18 cellular contexts compared by ENCODE assay signal in genomic region chr4:6197433-6198174, GRCh38. TPM values are rescaled to one million over a fixed set of nuclear protein-coding genes. Genes with fewer than 3 reads are reported as not detected.
DNase-seq lines count a peak whose midpoint lies in the region; ATAC-seq and TF ChIP-seq lines count a peak whose summit lies in the region.
"Had no signal": no experiment of that assay in that cellular context is flagged by ENCODE, and none has a peak within 500 bp of the region (broad histone marks: within the 10 kb centered on the region; RNA-seq: fewer than 3 reads in every experiment).

No MANE protein-coding gene starts in this region.

- DNase-seq in activated naive CD4-positive, alpha-beta T cell treated with anti-CD3 and anti-CD28 coated beads, Interleukin-2, amount 10 ng/mL, durations not matched to agents 7 days and 5 days = peak; percentile 11
- no peak for DNase-seq in activated naive CD4-positive, alpha-beta T cell (lab: John Stamatoyannopoulos, UW)
- DNase-seq in activated CD8-positive, alpha-beta T cell treated with anti-CD3 and anti-CD28 coated beads for 36 hours = no peak
- DNase-seq in left lobe of liver (ENCODE audit: low spot score) (peak; percentile 32), glutamatergic neuron (no peak), GOT3 (lab: John Stamatoyannopoulos, UW) (no peak)
- no peak for DNase-seq in stimulated activated naive CD8-positive, alpha-beta T cell treated with anti-CD3 and anti-CD28 coated beads, Interleukin-15, amount 100 ng/mL, for 72 hours
- DNase-seq: dorsolateral prefrontal cortex, HCEC 1CT, mammary epithelial cell, NCI-H146, NCI-H226, right lobe of liver, SJCRH30, testis had no signal

- intact Hi-C loops in activated CD8-positive, alpha-beta T cell treated with anti-CD3 and anti-CD28 coated beads for 36 hours (cut with micrococcal nuclease) = no loop called here

- ATAC-seq in activated CD8-positive, alpha-beta T cell treated with anti-CD3 and anti-CD28 coated beads for 36 hours = no peak
- ATAC-seq in left lobe of liver (no peak), SK-N-SH treated with all-trans-retinoic acid at 6 μM for 48 hours (no peak)
- ATAC-seq in stimulated activated naive CD8-positive, alpha-beta T cell treated with anti-CD3 and anti-CD28 coated beads, Interleukin-15, amount 100 ng/mL, for 72 hours = no peak
- ATAC-seq: esophagus mucosa, right lobe of liver had no signal

- peaks cover 65% of the 10 kb centered on the region for H3K27me3 Mint-ChIP-seq in activated naive CD4-positive, alpha-beta T cell treated with anti-CD3 and anti-CD28 coated beads, Interleukin-2, amount 10 ng/mL, durations not matched to agents 7 days and 5 days
- H3K27me3 Mint-ChIP-seq in activated CD8-positive, alpha-beta T cell treated with anti-CD3 and anti-CD28 coated beads for 36 hours = peaks cover 42% of the 10 kb centered on the region
- peaks cover 84% of the 10 kb centered on the region for H3K27me3 Mint-ChIP-seq in stimulated activated naive CD8-positive, alpha-beta T cell treated with anti-CD3 and anti-CD28 coated beads, Interleukin-15, amount 100 ng/mL, for 72 hours
- peaks cover 13% of the 10 kb centered on the region for H3K27me3 Mint-ChIP-seq in glutamatergic neuron (ENCODE audit: unreplicated experiment)

- H3K36me3 Mint-ChIP-seq in activated naive CD4-positive, alpha-beta T cell treated with anti-CD3 and anti-CD28 coated beads, Interleukin-2, amount 10 ng/mL, durations not matched to agents 7 days and 5 days = peaks cover 2% of the 10 kb centered on the region
- peaks cover 12% of the 10 kb centered on the region for H3K36me3 Mint-ChIP-seq in activated CD8-positive, alpha-beta T cell treated with anti-CD3 and anti-CD28 coated beads for 36 hours (ENCODE audit: low read depth)
- H3K36me3 Mint-ChIP-seq in glutamatergic neuron (ENCODE audit: unreplicated experiment) = peaks cover 3% of the 10 kb centered on the region

- peaks cover 27% of the 10 kb centered on the region for H3K4me1 Mint-ChIP-seq in activated naive CD4-positive, alpha-beta T cell treated with anti-CD3 and anti-CD28 coated beads, Interleukin-2, amount 10 ng/mL, durations not matched to agents 7 days and 5 days
- peaks cover 30% of the 10 kb centered on the region for H3K4me1 Mint-ChIP-seq in activated CD8-positive, alpha-beta T cell treated with anti-CD3 and anti-CD28 coated beads for 36 hours (ENCODE audit: low read depth)
- peaks cover 42% of the 10 kb centered on the region for H3K4me1 Mint-ChIP-seq in stimulated activated naive CD8-positive, alpha-beta T cell treated with anti-CD3 and anti-CD28 coated beads, Interleukin-15, amount 100 ng/mL, for 72 hours
- peaks cover 7% of the 10 kb centered on the region for H3K4me1 Mint-ChIP-seq in glutamatergic neuron (ENCODE audit: low read depth, unreplicated experiment)

- no peak overlapping the region for H3K27ac Mint-ChIP-seq in activated naive CD4-positive, alpha-beta T cell treated with anti-CD3 and anti-CD28 coated beads, Interleukin-2, amount 10 ng/mL, durations not matched to agents 7 days and 5 days
- H3K27ac Mint-ChIP-seq in activated CD8-positive, alpha-beta T cell treated with anti-CD3 and anti-CD28 coated beads for 36 hours = peak overlapping the region; percentile 77
- H3K27ac Mint-ChIP-seq in stimulated activated naive CD8-positive, alpha-beta T cell treated with anti-CD3 and anti-CD28 coated beads, Interleukin-15, amount 100 ng/mL, for 72 hours = peak overlapping the region; percentile 48 to 95
- H3K27ac Mint-ChIP-seq in glutamatergic neuron (ENCODE audit: unreplicated experiment) = no peak overlapping the region

- POLR2A ChIA-PET in activated CD8-positive, alpha-beta T cell treated with anti-CD3 and anti-CD28 coated beads for 36 hours (lab: Charles Lee) = interaction anchor here (0.8 to 3.6 kb wide), 3 partner anchors 16 to 23 kb away, joined by 3 to 33 read pairs (median 7); no protein-coding TSS in a partner anchor

- H3K4me3 Mint-ChIP-seq in activated naive CD4-positive, alpha-beta T cell treated with anti-CD3 and anti-CD28 coated beads, Interleukin-2, amount 10 ng/mL, durations not matched to agents 7 days and 5 days = no peak overlapping the region
- peak overlapping the region; percentile 72 for H3K4me3 Mint-ChIP-seq in activated CD8-positive, alpha-beta T cell treated with anti-CD3 and anti-CD28 coated beads for 36 hours
- peak overlapping the region; percentile 27 to 85 for H3K4me3 Mint-ChIP-seq in stimulated activated naive CD8-positive, alpha-beta T cell treated with anti-CD3 and anti-CD28 coated beads, Interleukin-15, amount 100 ng/mL, for 72 hours
- H3K4me3 Mint-ChIP-seq in glutamatergic neuron (ENCODE audit: unreplicated experiment) = no peak overlapping the region

- TF ChIP-seq CTCF in activated CD8-positive, alpha-beta T cell treated with anti-CD3 and anti-CD28 coated beads for 36 hours (IDR thresholded peaks at IDR 0.05) = no peak
- no peak for TF ChIP-seq CTCF in glutamatergic neuron (IDR thresholded peaks at IDR 0.05; ENCODE audit: partially characterized antibody, unreplicated experiment)

- CTCF ChIA-PET in activated naive CD4-positive, alpha-beta T cell treated with anti-CD3 and anti-CD28 coated beads, Interleukin-2, amount 10 ng/mL, durations not matched to agents 7 days and 5 days (lab: Charles Lee) = interaction anchor here (0.8 kb wide), 1 partner anchor 16 kb away, joined by 3 read pairs; no protein-coding TSS in a partner anchor
- CTCF ChIA-PET in activated CD8-positive, alpha-beta T cell treated with anti-CD3 and anti-CD28 coated beads for 36 hours (lab: Charles Lee) = interaction anchor here (1.0 to 1.2 kb wide), 2 partner anchors 17 to 53 kb away, joined by 3 to 4 read pairs; no protein-coding TSS in a partner anchor

- H3K9me3 Mint-ChIP-seq in activated naive CD4-positive, alpha-beta T cell treated with anti-CD3 and anti-CD28 coated beads, Interleukin-2, amount 10 ng/mL, durations not matched to agents 7 days and 5 days = peaks cover 8% of the 10 kb centered on the region
- H3K9me3 Mint-ChIP-seq in activated CD8-positive, alpha-beta T cell treated with anti-CD3 and anti-CD28 coated beads for 36 hours = peaks cover 8% of the 10 kb centered on the region
- H3K9me3 Mint-ChIP-seq in stimulated activated naive CD8-positive, alpha-beta T cell treated with anti-CD3 and anti-CD28 coated beads, Interleukin-15, amount 100 ng/mL, for 72 hours = peaks cover 9 to 12% of the 10 kb centered on the region in 2 donors
- peaks cover 14% of the 10 kb centered on the region for H3K9me3 Mint-ChIP-seq in glutamatergic neuron (ENCODE audit: unreplicated experiment)

TF ChIP-seq in SK-N-SH treated with all-trans-retinoic acid at 6 μM for 48 hours, 23 proteins besides CTCF, POLR2A, EP300 and RAD21 (continues in another document):
- no peak for TF ChIP-seq OSR1 (CRISPR knock-in tag; IDR thresholded peaks at IDR 0.05)
- no peak for TF ChIP-seq ISL1 (CRISPR knock-in tag; IDR thresholded peaks at IDR 0.05)
- no peak for TF ChIP-seq ARNTL (CRISPR knock-in tag; IDR thresholded peaks at IDR 0.05; ENCODE audit: borderline replicate concordance, low read depth)
- no peak for TF ChIP-seq CSDC2 (CRISPR knock-in tag; IDR thresholded peaks at IDR 0.05)
- TF ChIP-seq ZFP30 (CRISPR knock-in tag; IDR thresholded peaks at IDR 0.05) = no peak
- no peak for TF ChIP-seq POU6F1 (CRISPR knock-in tag; IDR thresholded peaks at IDR 0.05; ENCODE audit: borderline replicate concordance, low read depth)
- TF ChIP-seq PPARA (CRISPR knock-in tag; IDR thresholded peaks at IDR 0.05; ENCODE audit: borderline replicate concordance) = no peak
- TF ChIP-seq ZNF8 (CRISPR knock-in tag; IDR thresholded peaks at IDR 0.05) = no peak
- no peak for TF ChIP-seq ZFP3 (CRISPR knock-in tag; IDR thresholded peaks at IDR 0.05)
- TF ChIP-seq, protein P1, sequence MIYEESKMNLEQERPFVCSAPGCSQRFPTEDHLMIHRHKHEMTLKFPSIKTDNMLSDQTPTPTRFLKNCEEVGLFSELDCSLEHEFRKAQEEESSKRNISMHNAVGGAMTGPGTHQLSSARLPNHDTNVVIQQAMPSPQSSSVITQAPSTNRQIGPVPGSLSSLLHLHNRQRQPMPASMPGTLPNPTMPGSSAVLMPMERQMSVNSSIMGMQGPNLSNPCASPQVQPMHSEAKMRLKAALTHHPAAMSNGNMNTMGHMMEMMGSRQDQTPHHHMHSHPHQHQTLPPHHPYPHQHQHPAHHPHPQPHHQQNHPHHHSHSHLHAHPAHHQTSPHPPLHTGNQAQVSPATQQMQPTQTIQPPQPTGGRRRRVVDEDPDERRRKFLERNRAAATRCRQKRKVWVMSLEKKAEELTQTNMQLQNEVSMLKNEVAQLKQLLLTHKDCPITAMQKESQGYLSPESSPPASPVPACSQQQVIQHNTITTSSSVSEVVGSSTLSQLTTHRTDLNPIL (CRISPR knock-in tag; IDR thresholded peaks at IDR 0.05; ENCODE audit: low read depth) = no peak
- no peak for TF ChIP-seq CSRNP3 (CRISPR knock-in tag; IDR thresholded peaks at IDR 0.05)
- TF ChIP-seq GLIS3 (CRISPR knock-in tag; IDR thresholded peaks at IDR 0.05) = no peak
- TF ChIP-seq SNAI2 (CRISPR knock-in tag; IDR thresholded peaks at IDR 0.05) = no peak

RNA-seq across cellular contexts. Expression of gene JAKMIP1, which starts 2.7 kb away (rescaled TPM):
- total RNA-seq in activated CD8-positive, alpha-beta T cell treated with anti-CD3 and anti-CD28 coated beads for 36 hours = 1 to 10 TPM; 5.6 to 6.3 TPM
- total RNA-seq in left lobe of liver (not detected), glutamatergic neuron (ENCODE audit: unreplicated experiment) (2.4 TPM)
- total RNA-seq: bronchial epithelial cell, esophagus mucosa, mammary epithelial cell, SJCRH30 had no signal

Comparison
In these comparisons a context has a peak if more than half of its experiments do, and no peak if none do; other contexts are left out.
1. DNase-seq: peak in activated naive CD4-positive, alpha-beta T cell treated with anti-CD3 and anti-CD28 coated beads, Interleukin-2, amount 10 ng/mL, durations not matched to agents 7 days and 5 days (single experiment) and left lobe of liver (single experiment); none in activated naive CD4-positive, alpha-beta T cell (0 of 4), activated CD8-positive, alpha-beta T cell treated with anti-CD3 and anti-CD28 coated beads for 36 hours (single experiment), stimulated activated naive CD8-positive, alpha-beta T cell treated with anti-CD3 and anti-CD28 coated beads, Interleukin-15, amount 100 ng/mL, for 72 hours (0 of 2), glutamatergic neuron (single experiment) and GOT3 (single experiment).
2. H3K27ac Mint-ChIP-seq: peak in activated CD8-positive, alpha-beta T cell treated with anti-CD3 and anti-CD28 coated beads for 36 hours (single experiment) and stimulated activated naive CD8-positive, alpha-beta T cell treated with anti-CD3 and anti-CD28 coated beads, Interleukin-15, amount 100 ng/mL, for 72 hours (2 of 2); none in activated naive CD4-positive, alpha-beta T cell treated with anti-CD3 and anti-CD28 coated beads, Interleukin-2, amount 10 ng/mL, durations not matched to agents 7 days and 5 days (single experiment) and glutamatergic neuron (single experiment).
3. H3K4me3 Mint-ChIP-seq: peak in activated CD8-positive, alpha-beta T cell treated with anti-CD3 and anti-CD28 coated beads for 36 hours (single experiment) and stimulated activated naive CD8-positive, alpha-beta T cell treated with anti-CD3 and anti-CD28 coated beads, Interleukin-15, amount 100 ng/mL, for 72 hours (2 of 2); none in activated naive CD4-positive, alpha-beta T cell treated with anti-CD3 and anti-CD28 coated beads, Interleukin-2, amount 10 ng/mL, durations not matched to agents 7 days and 5 days (single experiment) and glutamatergic neuron (single experiment).